ENCODE assay signal across 25 cellular contexts in genomic region chrX:110251961-110252360, GRCh38.
"Had no signal": no experiment of that assay in that cellular context is flagged by ENCODE, and none has a peak within 500 bp of the region (broad histone marks: within the 10 kb centered on the region; RNA-seq: fewer than 3 reads in every experiment).

No MANE protein-coding gene starts in this region.

- H3K9me3 ChIP-seq: colonic mucosa, esophagus muscularis mucosa, esophagus squamous epithelium, gastrocnemius medialis, gastroesophageal sphincter, heart left ventricle, heart right ventricle had no signal

- H3K4me1 ChIP-seq: colonic mucosa, esophagus muscularis mucosa, esophagus squamous epithelium, gastrocnemius medialis, gastroesophageal sphincter, heart right ventricle had no signal

- ATAC-seq: effector memory CD8-positive, alpha-beta T cell; esophagus mucosa; foreskin keratinocyte; gastrocnemius medialis; gastroesophageal sphincter; heart left ventricle; heart right ventricle had no signal

- H3K27me3 ChIP-seq: colonic mucosa, esophagus muscularis mucosa, esophagus squamous epithelium, foreskin keratinocyte, gastrocnemius medialis, gastroesophageal sphincter had no signal

- H3K4me3 ChIP-seq: colonic mucosa, coronary artery, dorsolateral prefrontal cortex, esophagus muscularis mucosa, esophagus squamous epithelium, gastrocnemius medialis, gastroesophageal sphincter, heart left ventricle, heart right ventricle had no signal

- H3K36me3 ChIP-seq: colonic mucosa, esophagus muscularis mucosa, esophagus squamous epithelium, gastrocnemius medialis, gastroesophageal sphincter, heart left ventricle, heart right ventricle had no signal

- FAIRE-seq: endometrium, endothelial cell of umbilical vein, frontal cortex had no signal

- H3K27ac ChIP-seq: colonic mucosa, coronary artery, dorsolateral prefrontal cortex, esophagus muscularis mucosa, esophagus squamous epithelium, foreskin keratinocyte, gastrocnemius medialis, gastroesophageal sphincter, heart left ventricle, heart right ventricle had no signal

- DNase-seq: colonic mucosa; cortex of kidney; dermis blood vessel endothelial cell; dorsolateral prefrontal cortex; effector CD4-positive, alpha-beta T cell; effector CD8-positive, alpha-beta T cell; effector memory CD4-positive, alpha-beta T cell; effector memory CD8-positive, alpha-beta T cell; endodermal cell; esophagus squamous epithelium; foreskin fibroblast; foreskin keratinocyte; foreskin melanocyte; gastrocnemius medialis; glutamatergic neuron; head of caudate nucleus; heart left ventricle; heart right ventricle had no signal
